ENCODE assay signal across 18 cellular contexts in the genomic region with DNA sequence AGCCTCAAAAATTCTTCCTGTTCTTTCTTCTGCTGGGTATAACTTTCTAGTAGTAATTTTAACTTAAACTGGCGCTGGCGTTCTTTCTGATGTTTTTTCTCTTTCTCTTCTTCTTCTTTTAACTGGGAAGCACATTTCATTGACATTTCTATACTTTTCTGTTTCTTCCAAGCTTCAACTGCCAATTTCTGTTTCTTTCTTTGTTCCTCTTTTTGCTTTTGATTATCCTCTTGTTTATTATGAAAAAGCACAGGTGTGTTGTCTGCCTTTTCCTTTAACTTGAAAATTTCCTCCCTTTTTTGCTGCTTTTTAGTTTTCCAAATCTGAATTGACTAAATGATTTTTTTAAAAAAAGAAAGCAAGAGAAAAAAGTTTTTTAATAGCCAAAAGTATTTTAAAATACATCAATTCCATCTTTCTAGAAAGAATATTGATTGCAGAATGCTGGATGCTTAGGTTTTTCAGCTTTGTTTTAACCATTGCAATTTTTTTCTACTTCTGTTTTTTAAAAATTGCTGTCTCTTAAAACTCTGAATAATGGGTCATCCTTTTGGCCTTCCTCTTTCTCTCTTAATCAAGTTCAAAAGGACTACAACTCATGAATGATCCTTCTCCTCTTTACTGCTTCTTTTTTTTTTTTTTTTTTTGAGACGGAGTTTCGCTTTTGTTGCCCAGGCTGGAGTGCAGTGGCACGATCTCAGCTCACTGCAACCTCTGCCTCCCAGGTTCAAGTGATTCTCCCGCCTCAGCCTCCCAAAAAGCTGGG. TPM values are rescaled to one million over a fixed set of nuclear protein-coding genes. Genes with fewer than 3 reads are reported as not detected.
DNase-seq lines count a peak whose midpoint lies in the region; ATAC-seq, FAIRE-seq and TF ChIP-seq lines count a peak whose summit lies in the region.
"Had no signal": no experiment of that assay in that cellular context is flagged by ENCODE, and none has a peak within 500 bp of the region (broad histone marks: within the 10 kb centered on the region; RNA-seq: fewer than 3 reads in every experiment).

No MANE protein-coding gene starts in this region.

- peak overlapping the region; percentile 65 to 72 for H3K4me3 Mint-ChIP-seq in CD14-positive monocyte
- H3K4me3 Mint-ChIP-seq: CD8-positive, alpha-beta memory T cell; immature natural killer cell had no signal

- peak overlapping the region; percentile 51 for H3K27ac ChIP-seq in colonic mucosa
- H3K27ac ChIP-seq: SJCRH30, thyroid gland had no signal

- no peaks in the 10 kb centered on the region for H3K4me1 ChIP-seq in colonic mucosa
- H3K4me1 ChIP-seq: SJCRH30, thyroid gland had no signal

- no peaks in the 10 kb centered on the region for H3K27me3 Mint-ChIP-seq in CD14-positive monocyte (ENCODE audit: low read depth in 3 of 3)
- H3K27me3 Mint-ChIP-seq: CD8-positive, alpha-beta memory T cell had no signal

- H3K9me3 Mint-ChIP-seq in CD14-positive monocyte: no peaks in the 10 kb centered on the region
- H3K9me3 Mint-ChIP-seq: CD8-positive, alpha-beta memory T cell; immature natural killer cell had no signal

- H3K36me3 Mint-ChIP-seq in CD14-positive monocyte: peaks cover 13 to 39% of the 10 kb centered on the region in 2 donors

- TF ChIP-seq CTCF in CD14-positive monocyte (IDR thresholded peaks at IDR 0.05) (no peak), colonic mucosa (IDR thresholded peaks at IDR 0.05) (no peak)

- FAIRE-seq in RCC 7860 (lab: Jason Lieb, UNC): no peak
- FAIRE-seq: K562 had no signal

- no peaks in the 10 kb centered on the region for H3K9me3 ChIP-seq in colonic mucosa
- H3K9me3 ChIP-seq: heart right ventricle, SJCRH30, thyroid gland had no signal

- H3K36me3 ChIP-seq in colonic mucosa: no peaks in the 10 kb centered on the region
- H3K36me3 ChIP-seq: SJCRH30, thyroid gland had no signal

- no peak overlapping the region for H3K9ac ChIP-seq in colonic mucosa (ENCODE audit: low read depth in 2 of 2, low read length in 2 of 2)

- intact Hi-C loops in CD14-positive monocyte (cut with micrococcal nuclease) (no loop called here), colonic mucosa (cut with DNase I) (no loop called here)

- ATAC-seq in GM19395 (IDR thresholded peaks at IDR 0.05; ENCODE audit: unreplicated experiment) (peak; percentile 67), GM21825 (IDR thresholded peaks at IDR 0.05; ENCODE audit: unreplicated experiment) (no peak)
- ATAC-seq: heart right ventricle, K562 had no signal

- H3K4me1 Mint-ChIP-seq in CD14-positive monocyte: peaks cover 48% of the 10 kb centered on the region
- H3K4me1 Mint-ChIP-seq: CD8-positive, alpha-beta memory T cell; immature natural killer cell had no signal

- peak overlapping the region; percentile 79 to 92 (median 86) for H3K27ac Mint-ChIP-seq in CD14-positive monocyte
- H3K27ac Mint-ChIP-seq: immature natural killer cell had no signal

- DNase-seq in CD14-positive monocyte (ENCODE audit: low spot score): no peak
- DNase-seq in NOMO-1 (lab: John Stamatoyannopoulos, UW; ENCODE audit: unreplicated experiment in 2 of 2): peak; percentile 43 to 81
- no peak for DNase-seq in colonic mucosa
- no peak for DNase-seq in DMS 273 treated with DMSO at 0.1 percent for 48 hours (lab: John Stamatoyannopoulos, UW)
- DNase-seq in D341Med (ENCODE audit: low spot score): no peak
- no peak for DNase-seq in RCC 7860 (ENCODE audit: low spot score)
- DNase-seq: activated CD4-positive, alpha-beta T cell treated with anti-CD3 and anti-CD28 coated beads for 48 hours; CD8-positive, alpha-beta memory T cell; DND-41; heart right ventricle; immature natural killer cell; NCI-H1092; NCI-H510A; SJCRH30; thyroid gland had no signal

- H3K27me3 ChIP-seq in colonic mucosa: no peaks in the 10 kb centered on the region
- H3K27me3 ChIP-seq: heart right ventricle, SJCRH30, thyroid gland had no signal

- H3K4me3 ChIP-seq in colonic mucosa: no peak overlapping the region
- H3K4me3 ChIP-seq: heart right ventricle, K562, SJCRH30, thyroid gland had no signal

RNA-seq across cellular contexts. Expression of gene PGGT1B, which starts 8.8 kb away (rescaled TPM):
- 10 to 100 TPM; 11.6 to 32.6 TPM for polyA plus RNA-seq in CD14-positive monocyte
- total RNA-seq in colonic mucosa: 10 to 100 TPM; 73.6 to 92.0 TPM

RNA-seq across cellular contexts. Expression of gene CCDC112, which starts 25.0 kb away (rescaled TPM):
- polyA plus RNA-seq in CD14-positive monocyte: 1 to 10 TPM; 5.9 to 6.2 TPM
- total RNA-seq in colonic mucosa: 10 to 100 TPM in 1 of 2 donors, 1 to 10 TPM in 1; 7.6 to 10.5 TPM

Comparison
In these comparisons a context has a peak if more than half of its experiments do, and no peak if none do; other contexts are left out.
1. DNase-seq: peak in NOMO-1 (2 of 2); none in CD14-positive monocyte (single experiment), colonic mucosa (single experiment), DMS 273 treated with DMSO at 0.1 percent for 48 hours (single experiment), D341Med (single experiment) and RCC 7860 (single experiment).